1 cellular context compared by ENCODE assay signal in genomic region chr1:11688506-11688905, GRCh38.
TF ChIP-seq lines count a peak whose summit lies in the region.

No MANE protein-coding gene starts in this region.

TF ChIP-seq in K562, 482 proteins besides CTCF, POLR2A, EP300 and RAD21 (continued from another document):
- TF ChIP-seq, protein P1, sequence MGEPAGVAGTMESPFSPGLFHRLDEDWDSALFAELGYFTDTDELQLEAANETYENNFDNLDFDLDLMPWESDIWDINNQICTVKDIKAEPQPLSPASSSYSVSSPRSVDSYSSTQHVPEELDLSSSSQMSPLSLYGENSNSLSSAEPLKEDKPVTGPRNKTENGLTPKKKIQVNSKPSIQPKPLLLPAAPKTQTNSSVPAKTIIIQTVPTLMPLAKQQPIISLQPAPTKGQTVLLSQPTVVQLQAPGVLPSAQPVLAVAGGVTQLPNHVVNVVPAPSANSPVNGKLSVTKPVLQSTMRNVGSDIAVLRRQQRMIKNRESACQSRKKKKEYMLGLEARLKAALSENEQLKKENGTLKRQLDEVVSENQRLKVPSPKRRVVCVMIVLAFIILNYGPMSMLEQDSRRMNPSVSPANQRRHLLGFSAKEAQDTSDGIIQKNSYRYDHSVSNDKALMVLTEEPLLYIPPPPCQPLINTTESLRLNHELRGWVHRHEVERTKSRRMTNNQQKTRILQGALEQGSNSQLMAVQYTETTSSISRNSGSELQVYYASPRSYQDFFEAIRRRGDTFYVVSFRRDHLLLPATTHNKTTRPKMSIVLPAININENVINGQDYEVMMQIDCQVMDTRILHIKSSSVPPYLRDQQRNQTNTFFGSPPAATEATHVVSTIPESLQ (CRISPR knock-in tag; IDR thresholded peaks at IDR 0.05), result no peak
- no peak for TF ChIP-seq POLR3G (IDR thresholded peaks at IDR 0.05; ENCODE audit: extremely low read depth, insufficient read length, insufficient replicate concordance)
- TF ChIP-seq, protein P2, sequence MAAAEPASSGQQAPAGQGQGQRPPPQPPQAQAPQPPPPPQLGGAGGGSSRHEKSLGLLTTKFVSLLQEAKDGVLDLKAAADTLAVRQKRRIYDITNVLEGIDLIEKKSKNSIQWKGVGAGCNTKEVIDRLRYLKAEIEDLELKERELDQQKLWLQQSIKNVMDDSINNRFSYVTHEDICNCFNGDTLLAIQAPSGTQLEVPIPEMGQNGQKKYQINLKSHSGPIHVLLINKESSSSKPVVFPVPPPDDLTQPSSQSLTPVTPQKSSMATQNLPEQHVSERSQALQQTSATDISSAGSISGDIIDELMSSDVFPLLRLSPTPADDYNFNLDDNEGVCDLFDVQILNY (CRISPR knock-in tag; IDR thresholded peaks at IDR 0.05), result no peak
- TF ChIP-seq DACH1 (IDR thresholded peaks at IDR 0.05; ENCODE audit: partially characterized antibody), result no peak
- TF ChIP-seq PTTG1 (tag; IDR thresholded peaks at IDR 0.05; ENCODE audit: low read depth), result peak; percentile 85
- no peak for TF ChIP-seq CHD1 (IDR thresholded peaks at IDR 0.05; ENCODE audit: low read length)
- TF ChIP-seq ZNF24 (IDR thresholded peaks at IDR 0.05), result no peak
- no peak for TF ChIP-seq BRCA1 (IDR thresholded peaks at IDR 0.05)
- TF ChIP-seq BRCA1 (CRISPR knock-in tag; IDR thresholded peaks at IDR 0.05), result no peak
- TF ChIP-seq BRF1 (IDR thresholded peaks at IDR 0.05; ENCODE audit: borderline replicate concordance, extremely low read depth, insufficient read length), result no peak
- no peak for TF ChIP-seq ZNF324 (CRISPR knock-in tag; IDR thresholded peaks at IDR 0.05)
- no peak for TF ChIP-seq FUS (optimal IDR thresholded peaks at IDR 0.05; ENCODE audit: low read depth, low read length)
- no peak for TF ChIP-seq PBX2 (CRISPR knock-in tag; IDR thresholded peaks at IDR 0.05; ENCODE audit: low read depth)
- no peak; the same call in 1 of the 2 replicates for TF ChIP-seq PBX2 (tag; conservative IDR thresholded peaks at IDR 0.05; ENCODE audit: low read depth)
- TF ChIP-seq MED1 (CRISPR knock-in tag; IDR thresholded peaks at IDR 0.05; ENCODE audit: borderline replicate concordance), result no peak
- TF ChIP-seq TAL1 (IDR thresholded peaks at IDR 0.05), result no peak
- no peak for TF ChIP-seq AFF4 (CRISPR knock-in tag; IDR thresholded peaks at IDR 0.05)
- TF ChIP-seq PTBP1 (IDR thresholded peaks at IDR 0.05; ENCODE audit: low read depth, low read length), result no peak
- TF ChIP-seq, protein P3, sequence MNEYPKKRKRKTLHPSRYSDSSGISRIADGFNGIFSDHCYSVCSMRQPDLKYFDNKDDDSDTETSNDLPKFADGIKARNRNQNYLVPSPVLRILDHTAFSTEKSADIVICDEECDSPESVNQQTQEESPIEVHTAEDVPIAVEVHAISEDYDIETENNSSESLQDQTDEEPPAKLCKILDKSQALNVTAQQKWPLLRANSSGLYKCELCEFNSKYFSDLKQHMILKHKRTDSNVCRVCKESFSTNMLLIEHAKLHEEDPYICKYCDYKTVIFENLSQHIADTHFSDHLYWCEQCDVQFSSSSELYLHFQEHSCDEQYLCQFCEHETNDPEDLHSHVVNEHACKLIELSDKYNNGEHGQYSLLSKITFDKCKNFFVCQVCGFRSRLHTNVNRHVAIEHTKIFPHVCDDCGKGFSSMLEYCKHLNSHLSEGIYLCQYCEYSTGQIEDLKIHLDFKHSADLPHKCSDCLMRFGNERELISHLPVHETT (CRISPR knock-in tag; conservative IDR thresholded peaks at IDR 0.05 in 1 of 2, IDR thresholded peaks at IDR 0.05 in 1 of 2), result peak in 1 of 2 experiments; percentile 43; a peak in 1 of 4 replicates
